1 cellular context compared by ENCODE assay signal in the genomic region with DNA sequence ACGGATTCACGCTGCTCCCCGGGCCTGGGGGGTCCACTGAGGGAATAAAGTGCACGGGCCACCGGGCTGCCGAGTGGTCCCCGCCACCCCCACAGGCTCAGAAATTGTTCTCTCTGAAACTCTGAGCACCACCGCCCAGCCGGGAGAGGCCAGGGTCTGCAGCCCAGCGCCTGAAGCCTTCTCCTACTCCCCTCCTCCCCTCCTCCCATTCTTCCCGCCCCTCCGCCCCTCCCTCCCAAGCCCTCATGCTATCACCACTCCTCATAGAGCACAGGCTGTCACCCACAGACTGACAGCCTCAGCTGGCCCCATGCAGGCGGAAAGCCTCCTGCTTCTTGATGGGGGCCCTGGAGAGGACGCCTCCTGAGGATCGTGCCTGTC.
TF ChIP-seq lines count a peak whose summit lies in the region.

No MANE protein-coding gene starts in this region.

TF ChIP-seq in WTC11, 78 proteins besides CTCF, POLR2A, EP300 and RAD21 (continued from another document):
- TF ChIP-seq E2F1 (CRISPR knock-in tag; IDR thresholded peaks at IDR 0.05) (no peak), ZNF423 (CRISPR knock-in tag; IDR thresholded peaks at IDR 0.05) (no peak), FOXK1 (CRISPR knock-in tag; IDR thresholded peaks at IDR 0.05) (no peak), ZNF532 (CRISPR knock-in tag; IDR thresholded peaks at IDR 0.05; ENCODE audit: borderline replicate concordance) (no peak), ZNF512 (CRISPR knock-in tag; IDR thresholded peaks at IDR 0.05; ENCODE audit: borderline replicate concordance) (no peak)
- TF ChIP-seq, protein P1, sequence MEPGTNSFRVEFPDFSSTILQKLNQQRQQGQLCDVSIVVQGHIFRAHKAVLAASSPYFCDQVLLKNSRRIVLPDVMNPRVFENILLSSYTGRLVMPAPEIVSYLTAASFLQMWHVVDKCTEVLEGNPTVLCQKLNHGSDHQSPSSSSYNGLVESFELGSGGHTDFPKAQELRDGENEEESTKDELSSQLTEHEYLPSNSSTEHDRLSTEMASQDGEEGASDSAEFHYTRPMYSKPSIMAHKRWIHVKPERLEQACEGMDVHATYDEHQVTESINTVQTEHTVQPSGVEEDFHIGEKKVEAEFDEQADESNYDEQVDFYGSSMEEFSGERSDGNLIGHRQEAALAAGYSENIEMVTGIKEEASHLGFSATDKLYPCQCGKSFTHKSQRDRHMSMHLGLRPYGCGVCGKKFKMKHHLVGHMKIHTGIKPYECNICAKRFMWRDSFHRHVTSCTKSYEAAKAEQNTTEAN (CRISPR knock-in tag; IDR thresholded peaks at IDR 0.05), result no peak
